Comparison of ENCODE assay signal across 20 cellular contexts in the genomic region with DNA sequence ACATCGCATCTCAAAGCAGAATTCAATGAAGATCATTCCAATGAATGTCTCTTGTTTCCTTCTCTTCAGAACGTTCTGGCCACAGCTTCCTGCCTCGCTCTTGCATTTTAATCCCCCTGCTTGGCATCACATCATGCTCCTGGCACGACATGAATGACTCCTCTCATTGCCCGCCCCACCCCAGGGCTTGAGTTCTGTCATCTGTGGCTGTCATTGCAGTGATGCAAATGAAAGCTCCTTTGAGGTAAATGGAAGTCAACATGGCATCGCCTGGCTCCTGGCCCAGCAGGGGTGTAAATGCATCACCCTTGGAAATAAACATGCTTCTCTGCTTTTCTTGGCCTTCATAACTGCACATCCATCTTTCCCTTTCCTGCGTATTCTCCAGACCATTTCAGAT. TPM values are rescaled to one million over a fixed set of nuclear protein-coding genes. Genes with fewer than 3 reads are reported as not detected.
DNase-seq lines count a peak whose midpoint lies in the region; ATAC-seq and TF ChIP-seq lines count a peak whose summit lies in the region.
"Had no signal": no experiment of that assay in that cellular context is flagged by ENCODE, and none has a peak within 500 bp of the region (broad histone marks: within the 10 kb centered on the region; RNA-seq: fewer than 3 reads in every experiment).

No MANE protein-coding gene starts in this region.

- H3K4me1 Mint-ChIP-seq in Caco-2 (ENCODE audit: low read depth, unreplicated experiment), result no peaks in the 10 kb centered on the region
- H3K4me1 Mint-ChIP-seq: activated CD4-positive, alpha-beta T cell treated with anti-CD3 and anti-CD28 coated beads, Interleukin-2, amount 10 ng/mL, durations not matched to agents 24 days and 14 days; neural progenitor cell had no signal

- TF ChIP-seq CTCF in RWPE2 (IDR thresholded peaks at IDR 0.05; ENCODE audit: poor library complexity, severe bottlenecking) (no peak), Caco-2 (IDR thresholded peaks at IDR 0.05; ENCODE audit: insufficient read depth in 1 of 2, low read depth in 1 of 2, low read length in 1 of 2, severe bottlenecking in 1 of 2, unreplicated experiment in 1 of 2) (no peak)

- no peaks in the 10 kb centered on the region for H3K36me3 ChIP-seq in RWPE2 (ENCODE audit: low read depth)
- no peaks in the 10 kb centered on the region; the same call in 1 of the 2 replicates for H3K36me3 ChIP-seq in Caco-2 (ENCODE audit: control insufficient read depth, insufficient read depth, low read length)
- H3K36me3 ChIP-seq: neural progenitor cell had no signal

- peak; percentile 43 for DNase-seq in DMS 273 (lab: John Stamatoyannopoulos, UW; ENCODE audit: unreplicated experiment)
- DNase-seq in DMS 273 treated with DMSO at 0.1 percent for 48 hours (lab: John Stamatoyannopoulos, UW), result no peak
- DNase-seq in RWPE2 (ENCODE audit: low spot score), result no peak
- DNase-seq in putamen (ENCODE audit: low spot score), result peak; percentile 91
- DNase-seq in NCI-H774 (lab: John Stamatoyannopoulos, UW), result no peak
- no peak for DNase-seq in Caco-2
- DNase-seq: amniotic stem cell; COR-L47; effector CD8-positive, alpha-beta T cell; glutamatergic neuron; NCI-H187 treated with DMSO at 0.1 percent for 48 hours; PC-9 had no signal

- H3K9me3 ChIP-seq in RWPE2 (ENCODE audit: severe bottlenecking) (no peaks in the 10 kb centered on the region), Caco-2 (no peaks in the 10 kb centered on the region)

- ATAC-seq in RWPE2 (ENCODE audit: low read depth) (peak; percentile 46; the same call in 2 of the 3 replicates), esophagus mucosa (peak; percentile 87), HG03135 (IDR thresholded peaks at IDR 0.05; ENCODE audit: unreplicated experiment) (no peak)
- ATAC-seq: left lobe of liver had no signal

- H3K27ac Mint-ChIP-seq in Caco-2 (ENCODE audit: unreplicated experiment), result no peak overlapping the region
- H3K27ac Mint-ChIP-seq: activated CD4-positive, alpha-beta T cell treated with anti-CD3 and anti-CD28 coated beads, Interleukin-2, amount 10 ng/mL, durations not matched to agents 24 days and 14 days; activated T-helper 1 cell treated with anti-CD3 and anti-CD28 coated beads, Interleukin-12 subunit alpha, Interleukin-12 subunit beta, Interleukin-2, Interleukin-4 antibody, amounts not matched to agents 30 ng/mL and 10 ng/mL and 1 ng/mL, durations not matched to agents 14 hours and 24 hours and 36 hours; neural progenitor cell had no signal

- H3K27me3 Mint-ChIP-seq in Caco-2 (ENCODE audit: insufficient read depth, unreplicated experiment), result no peaks in the 10 kb centered on the region

- BruUV-seq in Caco-2 (replicated peaks; lab: Mats Ljungman, UMichigan), result no TSS peak

- POLR2A ChIA-PET in Caco-2 (lab: Charles Lee), result no interaction called here

- no peaks in the 10 kb centered on the region for H3K36me3 Mint-ChIP-seq in Caco-2 (ENCODE audit: insufficient read depth, unreplicated experiment)
- H3K36me3 Mint-ChIP-seq: neural progenitor cell had no signal

- intact Hi-C loops in Caco-2 (cut with micrococcal nuclease; ENCODE audit: unreplicated experiment), result no loop called here

- no peak overlapping the region for H3K4me3 Mint-ChIP-seq in Caco-2 (ENCODE audit: unreplicated experiment)
- H3K4me3 Mint-ChIP-seq: activated CD4-positive, alpha-beta T cell treated with anti-CD3 and anti-CD28 coated beads, Interleukin-2, amount 10 ng/mL, durations not matched to agents 24 days and 14 days; activated T-helper 1 cell treated with anti-CD3 and anti-CD28 coated beads, Interleukin-12 subunit alpha, Interleukin-12 subunit beta, Interleukin-2, Interleukin-4 antibody, amounts not matched to agents 30 ng/mL and 10 ng/mL and 1 ng/mL, durations not matched to agents 14 hours and 24 hours and 36 hours; neural progenitor cell had no signal

- H3K27ac ChIP-seq in RWPE2 (ENCODE audit: poor library complexity, severe bottlenecking), result no peak overlapping the region
- H3K27ac ChIP-seq: 22Rv1, neural progenitor cell, PC-9 had no signal

- CTCF ChIA-PET in Caco-2 (lab: Charles Lee), result interaction anchor here (1.0 kb wide), 1 partner anchor 9 kb away, joined by 6 read pairs; no protein-coding TSS in a partner anchor

- no peaks in the 10 kb centered on the region for H3K27me3 ChIP-seq in RWPE2 (ENCODE audit: insufficient read depth, poor library complexity, severe bottlenecking)
- H3K27me3 ChIP-seq in Caco-2 (replicated peaks; ENCODE audit: control insufficient read depth, insufficient read depth, low read length), result no peaks in the 10 kb centered on the region; the same call in 1 of the 2 replicates
- H3K27me3 ChIP-seq: neural progenitor cell had no signal

- H3K9me3 Mint-ChIP-seq in Caco-2 (ENCODE audit: unreplicated experiment), result no peaks in the 10 kb centered on the region
- H3K9me3 Mint-ChIP-seq: activated CD4-positive, alpha-beta T cell treated with anti-CD3 and anti-CD28 coated beads, Interleukin-2, amount 10 ng/mL, durations not matched to agents 24 days and 14 days; activated T-helper 1 cell treated with anti-CD3 and anti-CD28 coated beads, Interleukin-12 subunit alpha, Interleukin-12 subunit beta, Interleukin-2, Interleukin-4 antibody, amounts not matched to agents 30 ng/mL and 10 ng/mL and 1 ng/mL, durations not matched to agents 14 hours and 24 hours and 36 hours; neural progenitor cell had no signal

- no peak overlapping the region for H3K4me3 ChIP-seq in RWPE2 (ENCODE audit: severe bottlenecking)
- no peak overlapping the region for H3K4me3 ChIP-seq in Caco-2 (ENCODE audit: low read depth, low read length)
- H3K4me3 ChIP-seq: neural progenitor cell, PC-9 had no signal

- H3K4me1 ChIP-seq in RWPE2 (ENCODE audit: insufficient read depth, poor library complexity, severe bottlenecking), result peaks cover 6% of the 10 kb centered on the region
- H3K4me1 ChIP-seq in Caco-2, result no peaks in the 10 kb centered on the region
- H3K4me1 ChIP-seq: neural progenitor cell had no signal

RNA-seq across cellular contexts. Expression of gene SCEL, which starts 48.6 kb away (rescaled TPM):
- total RNA-seq in esophagus mucosa (251 TPM), Caco-2 (2022) (2.8 and 3.5 TPM in 2 replicates)
- total RNA-seq: activated CD4-positive, alpha-beta T cell treated with anti-CD3 and anti-CD28 coated beads, Interleukin-2, amount 10 ng/mL, durations not matched to agents 24 days and 14 days; activated T-helper 1 cell treated with anti-CD3 and anti-CD28 coated beads, Interleukin-12 subunit alpha, Interleukin-12 subunit beta, Interleukin-2, Interleukin-4 antibody, amounts not matched to agents 30 ng/mL and 10 ng/mL and 1 ng/mL, durations not matched to agents 14 hours and 24 hours and 36 hours; left lobe of liver; T-helper 1 cell treated with Interleukin-12 subunit alpha and Interleukin-12 subunit beta and Interleukin-4 antibody, amounts not matched to agents 30 ng/mL and 1 ng/mL, for 36 hours had no signal

Comparison
In these comparisons a context has a peak if more than half of its experiments do, and no peak if none do; other contexts are left out.
1. DNase-seq: peak in DMS 273 (single experiment) and putamen (single experiment); none in DMS 273 treated with DMSO at 0.1 percent for 48 hours (single experiment), RWPE2 (single experiment), NCI-H774 (single experiment) and Caco-2 (0 of 2).
2. RNA of gene SCEL, which starts 48.6 kb away (total RNA-seq): 251 TPM in esophagus mucosa (single experiment); 2.8 to 3.5 TPM in Caco-2; every median in the first group is over 10 times any median in the second.